13 cellular contexts compared by ENCODE assay signal in genomic region chr1:230976360-230976759, GRCh38. TPM values are rescaled to one million over a fixed set of nuclear protein-coding genes. Genes with fewer than 3 reads are reported as not detected.
DNase-seq lines count a peak whose midpoint lies in the region; ATAC-seq and TF ChIP-seq lines count a peak whose summit lies in the region.
"Had no signal": no experiment of that assay in that cellular context is flagged by ENCODE, and none has a peak within 500 bp of the region (broad histone marks: within the 10 kb centered on the region; RNA-seq: fewer than 3 reads in every experiment).

No MANE protein-coding gene starts in this region.

- peaks cover 61% of the 10 kb centered on the region for H3K4me1 Mint-ChIP-seq in activated naive CD4-positive, alpha-beta T cell treated with anti-CD3 and anti-CD28 coated beads, Interleukin-2, amount 10 ng/mL, durations not matched to agents 7 days and 5 days
- H3K4me1 Mint-ChIP-seq in activated CD4-positive, alpha-beta memory T cell treated with anti-CD3 and anti-CD28 coated beads for 36 hours (ENCODE audit: low read depth) = peaks cover 52% of the 10 kb centered on the region
- H3K4me1 Mint-ChIP-seq in memory B cell (peaks cover 39% of the 10 kb centered on the region), type B pancreatic cell (ENCODE audit: unreplicated experiment) (peaks cover 16% of the 10 kb centered on the region)

- DNase-seq in activated naive CD4-positive, alpha-beta T cell treated with anti-CD3 and anti-CD28 coated beads, Interleukin-2, amount 10 ng/mL, durations not matched to agents 7 days and 5 days = no peak
- no peak for DNase-seq in activated naive CD4-positive, alpha-beta T cell treated with anti-CD3 and anti-CD28 coated beads, Interleukin-2, amount 50 U/mL, for 72 hours (ENCODE audit: low spot score in 2 of 2)
- DNase-seq in activated CD4-positive, alpha-beta memory T cell treated with anti-CD3 and anti-CD28 coated beads for 36 hours = no peak
- no peak for DNase-seq in memory B cell (ENCODE audit: low spot score in 2 of 2)
- DNase-seq in type B pancreatic cell (ENCODE audit: extremely low spot score, unreplicated experiment) = no peak
- no peak for DNase-seq in NK-92 (lab: John Stamatoyannopoulos, UW; ENCODE audit: unreplicated experiment)
- no peak for DNase-seq in hypothalamus (lab: John Stamatoyannopoulos, UW)
- DNase-seq: activated CD4-positive, alpha-beta T cell treated with anti-CD3 and anti-CD28 coated beads, Interleukin-2, amount 50 U/mL, for 1 hour; effector CD4-positive, alpha-beta T cell; kidney glomerular epithelial cell; NCI-H1092; NK-92 treated with Interleukin-12 subunit alpha and Interleukin-12 subunit beta, amount 100 ng/mL, for 24 hours had no signal

- intact Hi-C loops in activated CD4-positive, alpha-beta memory T cell treated with anti-CD3 and anti-CD28 coated beads for 36 hours (cut with micrococcal nuclease) = loop anchor here (5.0 to 10.0 kb wide), 4 partner anchors 109 to 909 kb away; partner anchors contain the start of genes C1orf198, DISC1, EGLN1 and GALNT2

- peak overlapping the region; percentile 98 for H3K27ac Mint-ChIP-seq in activated naive CD4-positive, alpha-beta T cell treated with anti-CD3 and anti-CD28 coated beads, Interleukin-2, amount 10 ng/mL, durations not matched to agents 7 days and 5 days
- H3K27ac Mint-ChIP-seq in activated naive CD4-positive, alpha-beta T cell treated with anti-CD3 and anti-CD28 coated beads, Interleukin-2, amount 50 U/mL, for 72 hours = peak overlapping the region in 1 of 2 donors; percentile 95
- H3K27ac Mint-ChIP-seq in activated CD4-positive, alpha-beta memory T cell treated with anti-CD3 and anti-CD28 coated beads for 36 hours = no peak overlapping the region
- H3K27ac Mint-ChIP-seq in memory B cell (peak overlapping the region; percentile 95), type B pancreatic cell (no peak overlapping the region)

- POLR2A ChIA-PET in activated CD4-positive, alpha-beta memory T cell treated with anti-CD3 and anti-CD28 coated beads for 36 hours (lab: Charles Lee) = interaction anchor here (1.9 kb wide), 1 partner anchor 64 kb away, joined by 5 read pairs; the partner anchor contains the start of gene FAM89A

- peaks cover 36% of the 10 kb centered on the region for H3K36me3 Mint-ChIP-seq in activated naive CD4-positive, alpha-beta T cell treated with anti-CD3 and anti-CD28 coated beads, Interleukin-2, amount 10 ng/mL, durations not matched to agents 7 days and 5 days
- H3K36me3 Mint-ChIP-seq in activated naive CD4-positive, alpha-beta T cell treated with anti-CD3 and anti-CD28 coated beads, Interleukin-2, amount 50 U/mL, for 72 hours = peaks cover 7 to 30% of the 10 kb centered on the region in 2 donors
- peaks cover 18% of the 10 kb centered on the region for H3K36me3 Mint-ChIP-seq in activated CD4-positive, alpha-beta memory T cell treated with anti-CD3 and anti-CD28 coated beads for 36 hours
- H3K36me3 Mint-ChIP-seq in memory B cell (peaks cover 4% of the 10 kb centered on the region), type B pancreatic cell (no peaks in the 10 kb centered on the region)

- H3K9me3 Mint-ChIP-seq in activated naive CD4-positive, alpha-beta T cell treated with anti-CD3 and anti-CD28 coated beads, Interleukin-2, amount 10 ng/mL, durations not matched to agents 7 days and 5 days = no peaks in the 10 kb centered on the region
- H3K9me3 Mint-ChIP-seq in activated naive CD4-positive, alpha-beta T cell treated with anti-CD3 and anti-CD28 coated beads, Interleukin-2, amount 50 U/mL, for 72 hours = no peaks in the 10 kb centered on the region
- no peaks in the 10 kb centered on the region for H3K9me3 Mint-ChIP-seq in activated CD4-positive, alpha-beta memory T cell treated with anti-CD3 and anti-CD28 coated beads for 36 hours
- H3K9me3 Mint-ChIP-seq in memory B cell (no peaks in the 10 kb centered on the region), type B pancreatic cell (no peaks in the 10 kb centered on the region)

- no peak for ATAC-seq in activated naive CD4-positive, alpha-beta T cell treated with anti-CD3 and anti-CD28 coated beads, Interleukin-2, amount 50 U/mL, for 72 hours
- ATAC-seq in memory B cell (ENCODE audit: low read depth) (no peak), GM21447 (IDR thresholded peaks at IDR 0.05; ENCODE audit: unreplicated experiment) (no peak)

- CTCF ChIA-PET in activated naive CD4-positive, alpha-beta T cell treated with anti-CD3 and anti-CD28 coated beads, Interleukin-2, amount 10 ng/mL, durations not matched to agents 7 days and 5 days (lab: Charles Lee) = no interaction called here
- CTCF ChIA-PET in activated CD4-positive, alpha-beta memory T cell treated with anti-CD3 and anti-CD28 coated beads for 36 hours (lab: Charles Lee) = interaction anchor here (1.8 kb wide), 1 partner anchor 57 kb away, joined by 8 read pairs; no protein-coding TSS in a partner anchor

- TF ChIP-seq CTCF in type B pancreatic cell (conservative IDR thresholded peaks at IDR 0.05) = no peak

- no peaks in the 10 kb centered on the region for H3K27me3 Mint-ChIP-seq in activated naive CD4-positive, alpha-beta T cell treated with anti-CD3 and anti-CD28 coated beads, Interleukin-2, amount 10 ng/mL, durations not matched to agents 7 days and 5 days
- no peaks in the 10 kb centered on the region for H3K27me3 Mint-ChIP-seq in activated CD4-positive, alpha-beta memory T cell treated with anti-CD3 and anti-CD28 coated beads for 36 hours
- H3K27me3 Mint-ChIP-seq in memory B cell (no peaks in the 10 kb centered on the region), type B pancreatic cell (no peaks in the 10 kb centered on the region)

- peak overlapping the region; percentile 94 for H3K4me3 Mint-ChIP-seq in activated naive CD4-positive, alpha-beta T cell treated with anti-CD3 and anti-CD28 coated beads, Interleukin-2, amount 10 ng/mL, durations not matched to agents 7 days and 5 days
- H3K4me3 Mint-ChIP-seq in activated CD4-positive, alpha-beta memory T cell treated with anti-CD3 and anti-CD28 coated beads for 36 hours = peak overlapping the region; percentile 48
- no peak overlapping the region for H3K4me3 Mint-ChIP-seq in memory B cell
- peak overlapping the region; percentile 68 for H3K4me3 Mint-ChIP-seq in type B pancreatic cell

RNA-seq across cellular contexts. Expression of gene TTC13, which starts 2.3 kb away (rescaled TPM):
- total RNA-seq in activated naive CD4-positive, alpha-beta T cell treated with anti-CD3 and anti-CD28 coated beads, Interleukin-2, amount 50 U/mL, for 72 hours = 10 to 100 TPM; 12.6 to 18.7 TPM
- 10 to 100 TPM; 17.3 to 18.3 TPM for total RNA-seq in activated CD4-positive, alpha-beta memory T cell treated with anti-CD3 and anti-CD28 coated beads for 36 hours
- total RNA-seq in type B pancreatic cell (ENCODE audit: low replicate concordance) = 14.6 and 20.6 TPM in 2 replicates

RNA-seq across cellular contexts. Expression of gene ARV1, which starts 2.5 kb away (rescaled TPM):
- 10 to 100 TPM; 10.6 to 15.5 TPM for total RNA-seq in activated naive CD4-positive, alpha-beta T cell treated with anti-CD3 and anti-CD28 coated beads, Interleukin-2, amount 50 U/mL, for 72 hours
- total RNA-seq in activated CD4-positive, alpha-beta memory T cell treated with anti-CD3 and anti-CD28 coated beads for 36 hours = 10 to 100 TPM; 12.7 to 13.8 TPM
- total RNA-seq in type B pancreatic cell (ENCODE audit: low replicate concordance) = 12.8 TPM in 2 replicates

Comparison
In these comparisons a context has a peak if more than half of its experiments do, and no peak if none do; other contexts are left out.
1. H3K27ac Mint-ChIP-seq: peak in activated naive CD4-positive, alpha-beta T cell treated with anti-CD3 and anti-CD28 coated beads, Interleukin-2, amount 10 ng/mL, durations not matched to agents 7 days and 5 days (single experiment) and memory B cell (single experiment); none in activated CD4-positive, alpha-beta memory T cell treated with anti-CD3 and anti-CD28 coated beads for 36 hours (single experiment) and type B pancreatic cell (single experiment).